Comparison of ENCODE assay signal across 10 cellular contexts in genomic region chr5:154860765-154861164, GRCh38. TPM values are rescaled to one million over a fixed set of nuclear protein-coding genes. Genes with fewer than 3 reads are reported as not detected.
DNase-seq lines count a peak whose midpoint lies in the region; ATAC-seq and TF ChIP-seq lines count a peak whose summit lies in the region.
"Had no signal": no experiment of that assay in that cellular context is flagged by ENCODE, and none has a peak within 500 bp of the region (broad histone marks: within the 10 kb centered on the region; RNA-seq: fewer than 3 reads in every experiment).

No MANE protein-coding gene starts in this region.

- TF ChIP-seq POLR2A in thyroid gland (IDR thresholded peaks at IDR 0.05): no peak

- peaks cover 52% of the 10 kb centered on the region for H3K4me1 Mint-ChIP-seq in activated naive CD4-positive, alpha-beta T cell treated with anti-CD3 and anti-CD28 coated beads for 36 hours (ENCODE audit: low read depth)
- peaks cover 66% of the 10 kb centered on the region for H3K4me1 Mint-ChIP-seq in activated B cell treated with CpG ODN at 0.5 μM for 24 hours

- peak overlapping the region; percentile 88 for H3K4me3 Mint-ChIP-seq in activated naive CD4-positive, alpha-beta T cell treated with anti-CD3 and anti-CD28 coated beads for 36 hours
- peak overlapping the region; percentile 91 for H3K4me3 Mint-ChIP-seq in activated B cell treated with CpG ODN at 0.5 μM for 24 hours

- WGBS in thyroid gland, 2 donors: 64 to 71% methylated on average over 4 of the region's 4 CpGs

- H3K27me3 ChIP-seq in iPS-20b (ENCODE audit: insufficient read depth, low read length) (no peaks in the 10 kb centered on the region), thyroid gland (no peaks in the 10 kb centered on the region)

- H3K4me3 ChIP-seq in iPS-20b (ENCODE audit: low read length) (peak overlapping the region; percentile 85; the same call in 1 of the 2 replicates), thyroid gland (replicated peaks in 1 of 3) (peak overlapping the region in 1 of 3 donors; percentile 77)

- H3K9me3 ChIP-seq in iPS-20b (ENCODE audit: insufficient read depth, low read depth, low read length) (no peaks in the 10 kb centered on the region), thyroid gland (no peaks in the 10 kb centered on the region)
- H3K9me3 ChIP-seq: Caco-2 had no signal

- no peaks in the 10 kb centered on the region for H3K27me3 Mint-ChIP-seq in activated naive CD4-positive, alpha-beta T cell treated with anti-CD3 and anti-CD28 coated beads for 36 hours (ENCODE audit: low read depth)
- no peaks in the 10 kb centered on the region for H3K27me3 Mint-ChIP-seq in activated B cell treated with CpG ODN at 0.5 μM for 24 hours

- intact Hi-C loops in activated naive CD4-positive, alpha-beta T cell treated with anti-CD3 and anti-CD28 coated beads for 36 hours (cut with micrococcal nuclease): no loop called here
- intact Hi-C loops in activated B cell treated with CpG ODN at 0.5 μM for 24 hours (cut with micrococcal nuclease) (no loop called here), thyroid gland (cut with DNase I) (loop anchor here (10.0 kb wide), 1 partner anchor 186 kb away; no protein-coding TSS in a partner anchor)

- H3K27ac ChIP-seq in iPS-20b (ENCODE audit: low read length) (no peak overlapping the region), thyroid gland (peak overlapping the region in 2 of 3 donors; percentile 98 to 100)

- H3K9ac ChIP-seq in iPS-20b (ENCODE audit: low read depth, low read length): peak overlapping the region; percentile 84; the same call in 1 of the 2 replicates

- no peaks in the 10 kb centered on the region for H3K9me3 Mint-ChIP-seq in activated naive CD4-positive, alpha-beta T cell treated with anti-CD3 and anti-CD28 coated beads for 36 hours
- no peaks in the 10 kb centered on the region for H3K9me3 Mint-ChIP-seq in activated B cell treated with CpG ODN at 0.5 μM for 24 hours

- H3K36me3 ChIP-seq in iPS-20b (ENCODE audit: insufficient read depth, low read depth, low read length): peaks cover 34% of the 10 kb centered on the region
- peaks cover 5 to 13% of the 10 kb centered on the region in 2 donors for H3K36me3 ChIP-seq in thyroid gland

- ATAC-seq in activated B cell treated with CpG ODN at 0.5 μM for 24 hours (ENCODE audit: low read depth): no peak

- POLR2A ChIA-PET in activated B cell treated with CpG ODN at 0.5 μM for 24 hours (lab: Charles Lee): no interaction called here

- TF ChIP-seq CTCF in activated B cell treated with CpG ODN at 0.5 μM for 24 hours (IDR thresholded peaks at IDR 0.05) (no peak), thyroid gland (IDR thresholded peaks at IDR 0.05) (no peak)

- H3K36me3 Mint-ChIP-seq in activated naive CD4-positive, alpha-beta T cell treated with anti-CD3 and anti-CD28 coated beads for 36 hours (ENCODE audit: low read depth): peaks cover 36% of the 10 kb centered on the region
- H3K36me3 Mint-ChIP-seq in activated B cell treated with CpG ODN at 0.5 μM for 24 hours (ENCODE audit: low read depth): peaks cover 50% of the 10 kb centered on the region

- CTCF ChIA-PET in activated naive CD4-positive, alpha-beta T cell treated with anti-CD3 and anti-CD28 coated beads for 36 hours (lab: Charles Lee): no interaction called here
- CTCF ChIA-PET in activated B cell treated with CpG ODN at 0.5 μM for 24 hours (lab: Charles Lee): no interaction called here

- H3K27ac Mint-ChIP-seq in activated naive CD4-positive, alpha-beta T cell treated with anti-CD3 and anti-CD28 coated beads for 36 hours: peak overlapping the region; percentile 94
- peak overlapping the region; percentile 97 for H3K27ac Mint-ChIP-seq in activated B cell treated with CpG ODN at 0.5 μM for 24 hours

- DNase-seq in activated naive CD4-positive, alpha-beta T cell treated with anti-CD3 and anti-CD28 coated beads for 36 hours: no peak
- DNase-seq in activated naive CD4-positive, alpha-beta T cell treated with anti-CD3 and anti-CD28 coated beads, Interleukin-2, amount 50 U/mL, for 16 hours: no peak
- DNase-seq in activated B cell treated with CpG ODN at 0.5 μM for 24 hours (no peak), thyroid gland (no peak), NCI-H82 treated with DMSO at 0.1 percent for 48 hours (lab: John Stamatoyannopoulos, UW; ENCODE audit: unreplicated experiment) (no peak), EL (no peak), NCI-H446 treated with DMSO at 0.1 percent for 48 hours (lab: John Stamatoyannopoulos, UW) (no peak)
- DNase-seq: Caco-2, NCI-H748 treated with DMSO at 0.1 percent for 48 hours had no signal

- peaks cover 11% of the 10 kb centered on the region; the same call in 1 of the 2 replicates for H3K4me1 ChIP-seq in iPS-20b (ENCODE audit: insufficient read depth, low read length)
- H3K4me1 ChIP-seq in thyroid gland: peaks cover 23 to 48% of the 10 kb centered on the region in 2 donors

RNA-seq across cellular contexts. Expression of gene CNOT8, which starts 2.3 kb away (rescaled TPM):
- 10 to 100 TPM; 63.5 to 65.3 TPM for total RNA-seq in activated naive CD4-positive, alpha-beta T cell treated with anti-CD3 and anti-CD28 coated beads for 36 hours
- total RNA-seq in activated B cell treated with CpG ODN at 0.5 μM for 24 hours: 48.6 and 57.3 TPM in 2 replicates
- 100 to 1,000 TPM in 1 of 4 donors, 10 to 100 TPM in 3; 70.3 to 123 (median 88.6) TPM for total RNA-seq in thyroid gland

RNA-seq across cellular contexts. Expression of gene FAXDC2, which starts 10.4 kb away (rescaled TPM):
- total RNA-seq in activated naive CD4-positive, alpha-beta T cell treated with anti-CD3 and anti-CD28 coated beads for 36 hours: not detected
- total RNA-seq in activated B cell treated with CpG ODN at 0.5 μM for 24 hours (not detected in 2 replicates), thyroid gland (100 to 1,000 TPM in 1 of 4 donors, 10 to 100 TPM in 3; 47.0 to 148 (median 52.9) TPM)

Comparison
In these comparisons a context has a peak if more than half of its experiments do, and no peak if none do; other contexts are left out.
1. RNA of gene FAXDC2, which starts 10.4 kb away (total RNA-seq): 47.0 to 148 TPM in thyroid gland; not detected in activated naive CD4-positive, alpha-beta T cell treated with anti-CD3 and anti-CD28 coated beads for 36 hours and not detected in activated B cell treated with CpG ODN at 0.5 μM for 24 hours; every median in the first group is over 10 times any median in the second.